22 cellular contexts compared by ENCODE assay signal in the genomic region with DNA sequence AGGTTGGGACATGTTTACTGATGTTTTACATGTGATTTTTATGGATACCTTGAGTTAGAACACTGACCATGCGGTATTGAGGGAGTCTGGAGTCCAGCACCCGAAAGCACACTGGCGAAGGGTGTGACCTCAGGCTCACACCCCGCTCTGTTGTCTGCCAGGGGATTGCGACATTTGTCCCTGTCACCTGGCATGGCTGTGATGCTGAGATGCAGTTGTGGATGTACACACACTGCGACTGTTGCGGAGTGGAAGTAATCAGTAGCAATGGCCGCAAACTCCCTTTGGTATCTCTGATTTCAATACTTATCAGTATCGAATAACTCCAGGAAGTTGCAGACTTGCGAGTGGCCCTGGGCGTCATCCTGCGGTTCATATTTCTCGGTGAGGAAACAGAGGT. TPM values are rescaled to one million over a fixed set of nuclear protein-coding genes. Genes with fewer than 3 reads are reported as not detected.
"Had no signal": no experiment of that assay in that cellular context is flagged by ENCODE, and none has a peak within 500 bp of the region (broad histone marks: within the 10 kb centered on the region; RNA-seq: fewer than 3 reads in every experiment).

No MANE protein-coding gene starts in this region.

- ATAC-seq: activated CD8-positive, alpha-beta memory T cell treated with anti-CD3 and anti-CD28 coated beads, Interleukin-2, amount 10 ng/mL, durations not matched to agents 7 days and 5 days; activated CD8-positive, alpha-beta T cell treated with anti-CD3 and anti-CD28 coated beads, Interleukin-2, amount 10 ng/mL, durations not matched to agents 7 days and 5 days; activated naive CD8-positive, alpha-beta T cell treated with anti-CD3 and anti-CD28 coated beads, Interleukin-2, amount 50 U/mL, for 24 hours; left ventricle myocardium superior; mucosa of descending colon had no signal

- H3K4me1 ChIP-seq: esophagus muscularis mucosa, testis had no signal

- H3K27me3 ChIP-seq: esophagus muscularis mucosa, neutrophil, ovary, testis, transverse colon had no signal

- H3K27ac ChIP-seq: esophagus muscularis mucosa, neutrophil, ovary, testis, transverse colon had no signal

- H3K9me3 ChIP-seq: esophagus muscularis mucosa, mucosa of descending colon, neutrophil, ovary, testis, transverse colon had no signal

- DNase-seq: activated B cell treated with CpG ODN at 0.5 μM for 24 hours; activated CD8-positive, alpha-beta memory T cell treated with anti-CD3 and anti-CD28 coated beads, Interleukin-2, amount 10 ng/mL, durations not matched to agents 7 days and 5 days; activated CD8-positive, alpha-beta T cell treated with anti-CD3 and anti-CD28 coated beads, Interleukin-2, amount 10 ng/mL, durations not matched to agents 7 days and 5 days; activated naive CD8-positive, alpha-beta T cell treated with anti-CD3 and anti-CD28 coated beads, Interleukin-2, amount 50 U/mL, for 24 hours; activated T-cell treated with anti-CD3 and anti-CD28 coated beads, Interleukin-2, amount 50 U/mL, for 48 hours; amygdala; dermis blood vessel endothelial cell; effector CD4-positive, alpha-beta T cell; islet precursor cell; left ventricle myocardium superior; mucosa of descending colon; ovary; retina; stimulated activated CD4-positive, alpha-beta T cell treated with anti-CD3 and anti-CD28 coated beads, Interleukin-2, amount 100 ng/mL, for 48 hours; stimulated activated naive CD4-positive, alpha-beta T cell treated with Interleukin-2 at 50 U/mL for 16 hours; testis; transverse colon had no signal

- H3K36me3 ChIP-seq: esophagus muscularis mucosa, neutrophil, ovary, transverse colon had no signal

- H3K4me3 ChIP-seq: esophagus muscularis mucosa, mucosa of descending colon, ovary, testis, transverse colon had no signal

RNA-seq across cellular contexts. Expression of gene CDH4, which starts 43.2 kb away (rescaled TPM):
- total RNA-seq: activated B cell treated with CpG ODN at 0.5 μM for 24 hours; activated T-helper 2 cell treated with anti-CD3 and anti-CD28 coated beads, Interferon-gamma antibody, Interleukin-2, Interleukin-4, amounts not matched to agents 10 μg/mL and 5 μg/mL and 100 μg/mL, durations not matched to agents 14 hours and 24 hours and 36 hours; left ventricle myocardium superior; mesenteric fat pad; T-helper 2 cell treated with Interferon-gamma antibody and Interleukin-4, amounts not matched to agents 100 ng/mL and 5 ng/mL, for 36 hours; transverse colon had no signal
